In the genomic region with DNA sequence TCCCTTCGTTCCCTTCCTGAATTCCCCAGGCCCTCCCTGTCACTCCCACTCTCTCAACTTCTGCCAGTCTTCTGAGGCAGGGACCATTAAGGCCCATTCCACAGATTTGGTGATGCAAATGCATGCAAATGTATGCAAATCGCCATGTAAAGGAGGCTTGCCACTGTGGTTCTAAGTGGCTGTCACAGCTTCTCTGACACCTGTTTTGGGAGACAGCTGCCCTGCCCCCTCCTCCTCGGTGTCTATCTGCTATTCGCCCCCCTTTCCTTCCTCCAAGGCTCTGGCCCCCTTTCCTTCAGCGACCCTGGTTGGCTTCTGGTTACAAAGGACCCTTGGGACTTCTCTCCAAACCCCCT, we compare ENCODE assay signal across 8 cellular contexts. TPM values are rescaled to one million over a fixed set of nuclear protein-coding genes. Genes with fewer than 3 reads are reported as not detected.
DNase-seq lines count a peak whose midpoint lies in the region; ATAC-seq and TF ChIP-seq lines count a peak whose summit lies in the region.

No MANE protein-coding gene starts in this region.

- no peaks in the 10 kb centered on the region for H4K20me1 ChIP-seq in IMR-90 (ENCODE audit: insufficient read depth, low read length)

- H3K4me3 ChIP-seq in AG09309 (ENCODE audit: control insufficient read depth, low read depth, low read length) (peak overlapping the region; percentile 41), IMR-90 (ENCODE audit: insufficient read depth, low read depth, low read length) (peak overlapping the region; percentile 43; the same call in 1 of the 2 replicates), brain microvascular endothelial cell (ENCODE audit: low read depth, low read length) (peak overlapping the region; percentile 46), mesodermal cell (ENCODE audit: extremely low read depth, insufficient read depth, low read length, poor library complexity, severe bottlenecking) (peak overlapping the region; percentile 34)

- H3K36me3 ChIP-seq in IMR-90 (ENCODE audit: control insufficient read depth, insufficient read depth, low read length) (no peaks in the 10 kb centered on the region), brain microvascular endothelial cell (replicated peaks) (no peaks in the 10 kb centered on the region), mesodermal cell (ENCODE audit: control insufficient read depth, insufficient read depth, low read length) (no peaks in the 10 kb centered on the region)

- H3K4me2 ChIP-seq in IMR-90 (ENCODE audit: low read depth, low read length), result peak overlapping the region; percentile 94

- intact Hi-C loops in IMR-90 (cut with micrococcal nuclease), result loop anchor here (1.0 to 5.0 kb wide), 4 partner anchors 27 to 450 kb away; no protein-coding TSS in a partner anchor

- H2AK5ac ChIP-seq in IMR-90 (ENCODE audit: low read depth, low read length), result no peak overlapping the region

- TF ChIP-seq RAD21 in IMR-90 (IDR thresholded peaks at IDR 0.05; ENCODE audit: low read length), result no peak

- 10% methylated on average over 2 of the region's 5 CpGs; no CpG with 5 or more reads in 1 of the 2 experiments for WGBS in IMR-90 (ENCODE audit: extremely low coverage in 2 of 2, insufficient read length in 1 of 2), 2 experiments
- 3 to 12% methylated on average over 3 to 5 of the region's 5 CpGs for WGBS in mesodermal cell (ENCODE audit: insufficient coverage in 2 of 2), 2 experiments

- H2BK5ac ChIP-seq in IMR-90 (ENCODE audit: low read depth, low read length, poor library complexity, severe bottlenecking), result no peak overlapping the region

- no peak overlapping the region for H4K8ac ChIP-seq in IMR-90 (ENCODE audit: low read depth in 2 of 2, low read length in 2 of 2)

- H3K27me3 ChIP-seq in IMR-90 (ENCODE audit: control insufficient read depth, insufficient read depth, low read length), result peaks cover 53% of the 10 kb centered on the region
- H3K27me3 ChIP-seq in brain microvascular endothelial cell (replicated peaks), result no peaks in the 10 kb centered on the region

- DNase-seq in AG09309 (ENCODE audit: low read depth), result no peak
- DNase-seq in IMR-90, result no peak
- no peak for DNase-seq in brain microvascular endothelial cell
- no peak for DNase-seq in HPDE6-E6E7 (ENCODE audit: extremely low spot score)
- no peak for DNase-seq in KG1 (lab: John Stamatoyannopoulos, UW)
- no peak for DNase-seq in stimulated activated naive CD4-positive, alpha-beta T cell treated with Interleukin-2 at 50 U/mL for 16 hours (lab: John Stamatoyannopoulos, UW)

- in situ Hi-C loops in IMR-90 (cut with MboI; ENCODE audit: low sequenced_read_pairs) (loop anchor here (5.0 to 25.0 kb wide), 2 partner anchors 265 to 420 kb away; partner anchors contain the start of genes NDFIP1 and PCDH12), brain microvascular endothelial cell (cut with HindIII; ENCODE audit: low pct_ligation_motif_present, low sequenced_read_pairs) (no loop called here)

- no peak overlapping the region for H3K18ac ChIP-seq in IMR-90 (ENCODE audit: low read depth, low read length)

- H3K9me1 ChIP-seq in IMR-90 (ENCODE audit: insufficient read depth, low read length), result no peaks in the 10 kb centered on the region

- H2BK15ac ChIP-seq in IMR-90 (ENCODE audit: low read depth, low read length), result no peak overlapping the region

- peak overlapping the region; percentile 96 for H2AFZ ChIP-seq in IMR-90 (replicated peaks; ENCODE audit: low read length, poor library complexity)

- H3K23ac ChIP-seq in IMR-90 (ENCODE audit: low read depth, low read length), result no peak overlapping the region

- peak overlapping the region; percentile 74 for H2AK9ac ChIP-seq in IMR-90 (replicated peaks; ENCODE audit: low read depth, low read length, poor library complexity)

- no peak overlapping the region for H4K5ac ChIP-seq in IMR-90 (ENCODE audit: low read depth, low read length)

- H3K27ac ChIP-seq in IMR-90 (ENCODE audit: insufficient read depth, low read length) (no peak overlapping the region), brain microvascular endothelial cell (no peak overlapping the region), mesodermal cell (ENCODE audit: low read depth, low read length, severe bottlenecking) (no peak overlapping the region)

- no peak for TF ChIP-seq POLR2A in IMR-90 (IDR thresholded peaks at IDR 0.05; ENCODE audit: low read depth, low read length)

- H2BK120ac ChIP-seq in IMR-90 (ENCODE audit: low read depth, low read length), result no peak overlapping the region

- TF ChIP-seq CTCF in AG09309 (IDR thresholded peaks at IDR 0.05; ENCODE audit: control insufficient read depth, insufficient read depth, low read depth, low read length, missing control alignments), result no peak
- no peak for TF ChIP-seq CTCF in IMR-90 (conservative IDR thresholded peaks at IDR 0.05; ENCODE audit: low read depth, low read length)
- no peak for TF ChIP-seq CTCF in brain microvascular endothelial cell (IDR thresholded peaks at IDR 0.05; ENCODE audit: low read depth, low read length, missing control alignments)

- no peak overlapping the region for H2BK20ac ChIP-seq in IMR-90 (ENCODE audit: low read depth, low read length)

- POLR2A ChIA-PET in IMR-90 (lab: Charles Lee; ENCODE audit: unreplicated experiment), result interaction anchor here (1.0 kb wide), 1 partner anchor 269 kb away, joined by 3 read pairs; no protein-coding TSS in a partner anchor

- CTCF ChIA-PET in IMR-90 (lab: Yijun Ruan, JAX), result interaction anchor here (1.0 to 4.7 kb wide), 14 partner anchors 8 to 276 kb away, joined by 3 to 32 read pairs (median 4); partner anchors contain the start of genes PCDH1, PCDH12 and RNF14

- no TSS peak for BruUV-seq in IMR-90 (replicated peaks; lab: Mats Ljungman, UMichigan)

- no peaks in the 10 kb centered on the region for H3K9me3 ChIP-seq in IMR-90 (ENCODE audit: control insufficient read depth, insufficient read depth, low read length)
- H3K9me3 ChIP-seq in mesodermal cell (ENCODE audit: control insufficient read depth, low read length), result no peaks in the 10 kb centered on the region

- H3K4ac ChIP-seq in IMR-90 (ENCODE audit: low read depth, low read length), result no peak overlapping the region

- no peaks in the 10 kb centered on the region for H3K79me1 ChIP-seq in IMR-90 (ENCODE audit: low read depth in 1 of 2, low read length in 2 of 2)

- 0 out of 2 replicates have a peak overlapping the region, but pooled peaks have one; percentile 56 for H3K9ac ChIP-seq in IMR-90 (ENCODE audit: low read depth, low read length)

- H3K14ac ChIP-seq in IMR-90 (replicated peaks; ENCODE audit: low read depth, low read length), result no peak overlapping the region

- H3K4me1 ChIP-seq in IMR-90 (ENCODE audit: control insufficient read depth, insufficient read depth, low read length) (no peaks in the 10 kb centered on the region; the same call in 1 of the 2 replicates), mesodermal cell (ENCODE audit: control insufficient read depth, insufficient read depth, low read length, poor library complexity, severe bottlenecking) (peaks cover 26% of the 10 kb centered on the region)

- H4K91ac ChIP-seq in IMR-90 (ENCODE audit: insufficient read depth, low read depth, low read length), result no peak overlapping the region

- no peak for ATAC-seq in IMR-90 (ENCODE audit: low read depth)
- no peak for ATAC-seq in HG02759 (IDR thresholded peaks at IDR 0.05; ENCODE audit: unreplicated experiment)

- H3K56ac ChIP-seq in IMR-90 (ENCODE audit: extremely low read depth, insufficient read depth, low read length), result no peak overlapping the region

- dilution Hi-C loops in IMR-90 (cut with HindIII; ENCODE audit: low sequenced_read_pairs, unreplicated experiment), result no loop called here

TF ChIP-seq in IMR-90, 13 proteins besides CTCF, POLR2A, EP300 and RAD21 (continues in another document):
- TF ChIP-seq FOS (IDR thresholded peaks at IDR 0.05; ENCODE audit: low read depth, low read length) (no peak), RFX5 (IDR thresholded peaks at IDR 0.05; ENCODE audit: low read depth, low read length) (no peak), NFE2L2 (IDR thresholded peaks at IDR 0.05; ENCODE audit: low read depth, low read length) (no peak), RCOR1 (IDR thresholded peaks at IDR 0.05; ENCODE audit: insufficient replicate concordance, low read length) (no peak), MXI1 (IDR thresholded peaks at IDR 0.05; ENCODE audit: borderline replicate concordance, low read depth, low read length) (no peak), MAZ (IDR thresholded peaks at IDR 0.05; ENCODE audit: borderline replicate concordance, low read depth, low read length) (no peak), CEBPB (IDR thresholded peaks at IDR 0.05; ENCODE audit: low read depth, low read length) (no peak)
- TF ChIP-seq, protein P1, sequence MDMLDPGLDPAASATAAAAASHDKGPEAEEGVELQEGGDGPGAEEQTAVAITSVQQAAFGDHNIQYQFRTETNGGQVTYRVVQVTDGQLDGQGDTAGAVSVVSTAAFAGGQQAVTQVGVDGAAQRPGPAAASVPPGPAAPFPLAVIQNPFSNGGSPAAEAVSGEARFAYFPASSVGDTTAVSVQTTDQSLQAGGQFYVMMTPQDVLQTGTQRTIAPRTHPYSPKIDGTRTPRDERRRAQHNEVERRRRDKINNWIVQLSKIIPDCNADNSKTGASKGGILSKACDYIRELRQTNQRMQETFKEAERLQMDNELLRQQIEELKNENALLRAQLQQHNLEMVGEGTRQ (IDR thresholded peaks at IDR 0.05; ENCODE audit: low read depth, low read length), result no peak

RNA-seq across cellular contexts. Expression of gene ARAP3, which starts 10.5 kb away (rescaled TPM):
- total RNA-seq in IMR-90 (2012; rRNA removed), result 1.4 and 2.2 TPM in 2 replicates
- 6.6 and 6.9 TPM in 2 replicates for polyA plus RNA-seq in IMR-90 (2012; rRNA removed)
- polyA plus RNA-seq in IMR-90 (2012; cell fraction: cytosol; rRNA removed), result 3.8 and 4.4 TPM in 2 replicates
- 24.9 and 36.4 TPM in 2 replicates for polyA plus RNA-seq in IMR-90 (2012; cell fraction: nucleus; rRNA removed; ENCODE audit: low replicate concordance)
- polyA plus RNA-seq in mesodermal cell (2013, experiment 1 of 2), result 68.5 TPM
- polyA plus RNA-seq in mesodermal cell (2013, experiment 2 of 2), result 47.6 TPM

RNA-seq across cellular contexts. Expression of gene FCHSD1, which starts 41.3 kb away (rescaled TPM):
- total RNA-seq in IMR-90 (2012; rRNA removed), result 32.8 and 33.2 TPM in 2 replicates
- 58.7 and 62.1 TPM in 2 replicates for polyA plus RNA-seq in IMR-90 (2012; rRNA removed)
- 28.5 and 58.9 TPM in 2 replicates for polyA plus RNA-seq in IMR-90 (2012; cell fraction: cytosol; rRNA removed)
- 598 and 798 TPM in 2 replicates for polyA plus RNA-seq in IMR-90 (2012; cell fraction: nucleus; rRNA removed; ENCODE audit: low replicate concordance)
- 41.5 TPM for polyA plus RNA-seq in mesodermal cell (2013, experiment 1 of 2)
- 27.4 TPM for polyA plus RNA-seq in mesodermal cell (2013, experiment 2 of 2)

RNA-seq across cellular contexts. Expression of gene RELL2, which starts 55.7 kb away (rescaled TPM):
- total RNA-seq in IMR-90 (2012; rRNA removed), result 2.2 TPM in 2 replicates
- 7.6 and 9.1 TPM in 2 replicates for polyA plus RNA-seq in IMR-90 (2012; rRNA removed)
- polyA plus RNA-seq in IMR-90 (2012; cell fraction: cytosol; rRNA removed), result 6.7 and 7.8 TPM in 2 replicates
- 18.2 and 44.0 TPM in 2 replicates for polyA plus RNA-seq in IMR-90 (2012; cell fraction: nucleus; rRNA removed; ENCODE audit: low replicate concordance)
- polyA plus RNA-seq in mesodermal cell (2013, experiment 1 of 2), result 4.5 TPM
- polyA plus RNA-seq in mesodermal cell (2013, experiment 2 of 2), result 4.4 TPM

RNA-seq across cellular contexts. Expression of gene HDAC3, which starts 55.9 kb away (rescaled TPM):
- total RNA-seq in IMR-90 (2012; rRNA removed), result 71.7 and 84.2 TPM in 2 replicates
- 78.6 and 89.7 TPM in 2 replicates for polyA plus RNA-seq in IMR-90 (2012; rRNA removed)
- polyA plus RNA-seq in IMR-90 (2012; cell fraction: cytosol; rRNA removed), result 46.2 and 62.2 TPM in 2 replicates
- polyA plus RNA-seq in IMR-90 (2012; cell fraction: nucleus; rRNA removed; ENCODE audit: low replicate concordance), result 123 and 229 TPM in 2 replicates
- polyA plus RNA-seq in mesodermal cell (2013, experiment 1 of 2), result 72.4 TPM
- 66.4 TPM for polyA plus RNA-seq in mesodermal cell (2013, experiment 2 of 2)
